Comparison of ENCODE assay signal across 17 cellular contexts in genomic region chr2:236141616-236142015, GRCh38. TPM values are rescaled to one million over a fixed set of nuclear protein-coding genes. Genes with fewer than 3 reads are reported as not detected.
"Had no signal": no experiment of that assay in that cellular context is flagged by ENCODE, and none has a peak within 500 bp of the region (broad histone marks: within the 10 kb centered on the region; RNA-seq: fewer than 3 reads in every experiment).

No MANE protein-coding gene starts in this region.

RNA-seq across cellular contexts. Expression of gene GBX2, which starts 26.6 kb away (rescaled TPM):
- total RNA-seq: activated CD4-positive, alpha-beta memory T cell treated with anti-CD3 and anti-CD28 coated beads, Interleukin-2, amount 10 ng/mL, durations not matched to agents 7 days and 5 days; activated CD4-positive, alpha-beta T cell treated with anti-CD3 and anti-CD28 coated beads for 36 hours; activated CD4-positive, alpha-beta T cell treated with anti-CD3 and anti-CD28 coated beads, Interleukin-2, amount 10 ng/mL, durations not matched to agents 7 days and 5 days; activated CD8-positive, alpha-beta memory T cell treated with anti-CD3 and anti-CD28 coated beads, Interleukin-2, amount 10 ng/mL, durations not matched to agents 7 days and 5 days; activated CD8-positive, alpha-beta T cell treated with anti-CD3 and anti-CD28 coated beads, Interleukin-2, amount 10 ng/mL, durations not matched to agents 7 days and 5 days; activated naive CD4-positive, alpha-beta T cell treated with anti-CD3 and anti-CD28 coated beads, Interleukin-2, amount 50 U/mL, for 72 hours; activated naive CD8-positive, alpha-beta T cell treated with anti-CD3 and anti-CD28 coated beads for 36 hours; activated T-helper 2 cell treated with anti-CD3 and anti-CD28 coated beads, Interferon-gamma antibody, Interleukin-2, Interleukin-4, amounts not matched to agents 10 μg/mL and 5 μg/mL and 100 μg/mL, durations not matched to agents 14 hours and 24 hours and 36 hours; adrenal gland; aorta; body of pancreas; breast epithelium; cardiac septum; T-cell; T-helper 1 cell treated with Interleukin-12 subunit alpha and Interleukin-12 subunit beta and Interleukin-4 antibody, amounts not matched to agents 30 ng/mL and 1 ng/mL, for 36 hours; T-helper 17 cell; T-helper 2 cell treated with Interferon-gamma antibody and Interleukin-4, amounts not matched to agents 100 ng/mL and 5 ng/mL, for 36 hours had no signal
- polyA plus RNA-seq: adrenal gland had no signal
